1 cellular context compared by ENCODE assay signal in genomic region chr5:66494437-66494836, GRCh38.
TF ChIP-seq lines count a peak whose summit lies in the region.

No MANE protein-coding gene starts in this region.

TF ChIP-seq in SK-N-SH treated with all-trans-retinoic acid at 6 μM for 48 hours, 23 proteins besides CTCF, POLR2A, EP300 and RAD21 (continued from another document):
- TF ChIP-seq PATZ1 (CRISPR knock-in tag; IDR thresholded peaks at IDR 0.05; ENCODE audit: borderline replicate concordance) = no peak
- TF ChIP-seq CSRNP3 (CRISPR knock-in tag; IDR thresholded peaks at IDR 0.05) = no peak
